ENCODE assay signal across 11 cellular contexts in the genomic region with DNA sequence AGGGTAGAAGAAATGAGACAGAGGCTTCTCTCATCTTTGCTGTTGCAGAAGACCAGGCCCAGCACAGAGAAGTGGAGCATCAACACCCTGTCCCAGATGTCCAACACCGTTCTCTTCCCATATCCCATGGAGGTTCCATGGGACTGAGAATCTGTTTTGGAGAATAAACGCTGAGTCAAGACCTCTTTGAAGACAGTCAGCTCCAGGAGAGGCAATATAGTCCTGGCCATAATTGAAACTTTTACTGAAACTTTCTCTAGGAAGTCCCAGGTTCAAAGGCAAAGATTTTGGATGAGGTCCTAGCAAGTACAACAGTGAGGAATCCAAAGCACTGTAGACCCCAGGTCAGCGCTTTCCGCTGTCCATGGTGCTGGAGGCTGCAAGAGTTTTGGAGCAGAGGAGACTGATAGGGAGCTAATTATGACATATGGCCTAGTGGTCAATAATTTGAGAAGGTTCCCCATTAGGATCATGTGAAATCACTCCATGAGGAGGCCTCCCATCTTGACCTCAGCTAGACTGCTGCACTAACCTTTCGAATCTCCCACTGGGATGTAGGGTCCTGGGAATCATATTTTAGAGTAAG. TPM values are rescaled to one million over a fixed set of nuclear protein-coding genes. Genes with fewer than 3 reads are reported as not detected.
DNase-seq lines count a peak whose midpoint lies in the region; ATAC-seq and TF ChIP-seq lines count a peak whose summit lies in the region.
"Had no signal": no experiment of that assay in that cellular context is flagged by ENCODE, and none has a peak within 500 bp of the region (broad histone marks: within the 10 kb centered on the region; RNA-seq: fewer than 3 reads in every experiment).

No MANE protein-coding gene starts in this region.

- H3K9ac ChIP-seq in mesenchymal stem cell (ENCODE audit: low read length) = no peak overlapping the region
- H3K9ac ChIP-seq: parathyroid adenoma had no signal

- H3K4ac ChIP-seq in mesenchymal stem cell (ENCODE audit: low read depth in 1 of 2, low read length in 2 of 2) = no peak overlapping the region

- H3K18ac ChIP-seq in mesenchymal stem cell (ENCODE audit: low read depth in 1 of 2, low read length in 2 of 2) = no peak overlapping the region

- H3K4me2 ChIP-seq in mesenchymal stem cell (ENCODE audit: low read length, poor library complexity, severe bottlenecking) = no peak overlapping the region

- H3K4me3 ChIP-seq in LNCaP clone FGC (ENCODE audit: low read depth, low read length) (no peak overlapping the region), mesenchymal stem cell (ENCODE audit: insufficient read depth in 1 of 2, low read depth in 1 of 2, low read length in 2 of 2) (no peak overlapping the region)

- peaks cover 44 to 75% of the 10 kb centered on the region in 2 experiments for H3K27me3 ChIP-seq in mesenchymal stem cell (ENCODE audit: control insufficient read depth in 1 of 2, insufficient read depth in 1 of 2, low read length in 2 of 2)

- H4K8ac ChIP-seq in mesenchymal stem cell (ENCODE audit: low read length) = no peak overlapping the region

- no peak overlapping the region for H3K27ac Mint-ChIP-seq in activated naive CD8-positive, alpha-beta T cell treated with anti-CD3 and anti-CD28 coated beads, Interleukin-2, amount 50 U/mL, for 24 hours

- no peaks in the 10 kb centered on the region for H3K9me3 Mint-ChIP-seq in activated naive CD8-positive, alpha-beta T cell treated with anti-CD3 and anti-CD28 coated beads, Interleukin-2, amount 50 U/mL, for 24 hours

- H2BK12ac ChIP-seq in mesenchymal stem cell (ENCODE audit: low read length in 2 of 2) = no peak overlapping the region

- H3K14ac ChIP-seq in mesenchymal stem cell (ENCODE audit: low read length in 2 of 2) = no peak overlapping the region

- no peaks in the 10 kb centered on the region for H3K36me3 ChIP-seq in mesenchymal stem cell (ENCODE audit: control insufficient read depth in 1 of 2, insufficient read depth in 2 of 2, low read depth in 1 of 2, low read length in 2 of 2)

- no peak overlapping the region for H2BK5ac ChIP-seq in mesenchymal stem cell (ENCODE audit: low read depth, low read length, poor library complexity, severe bottlenecking)

- no peak overlapping the region for H2AFZ ChIP-seq in mesenchymal stem cell (ENCODE audit: low read depth, low read length)
- H2AFZ ChIP-seq: parathyroid adenoma had no signal

- H3K36me3 Mint-ChIP-seq in activated naive CD8-positive, alpha-beta T cell treated with anti-CD3 and anti-CD28 coated beads, Interleukin-2, amount 50 U/mL, for 24 hours (ENCODE audit: low read depth) = no peaks in the 10 kb centered on the region

- H3K79me1 ChIP-seq in mesenchymal stem cell (replicated peaks; ENCODE audit: low read length, poor library complexity, severe bottlenecking) = no peaks in the 10 kb centered on the region

- no peak overlapping the region for H3K23ac ChIP-seq in mesenchymal stem cell (ENCODE audit: low read length in 2 of 2)

- peaks cover 7% of the 10 kb centered on the region for H3K4me1 ChIP-seq in mesenchymal stem cell (ENCODE audit: control insufficient read depth, insufficient read depth, low read depth, low read length)
- H3K4me1 ChIP-seq: parathyroid adenoma had no signal

- no peak overlapping the region for H2BK120ac ChIP-seq in mesenchymal stem cell (ENCODE audit: low read depth, low read length)

- peaks cover 53% of the 10 kb centered on the region for H3K27me3 Mint-ChIP-seq in activated naive CD8-positive, alpha-beta T cell treated with anti-CD3 and anti-CD28 coated beads, Interleukin-2, amount 50 U/mL, for 24 hours

- WGBS in mesenchymal stem cell = 17% methylated on average over 3 of the region's 5 CpGs

- no peak for ATAC-seq in activated naive CD8-positive, alpha-beta T cell treated with anti-CD3 and anti-CD28 coated beads, Interleukin-2, amount 50 U/mL, for 24 hours
- no peak for ATAC-seq in HG02571 (IDR thresholded peaks at IDR 0.05; ENCODE audit: unreplicated experiment)

- H3K27ac ChIP-seq in mesenchymal stem cell (ENCODE audit: low read length, poor library complexity, severe bottlenecking) = no peak overlapping the region
- H3K27ac ChIP-seq: parathyroid adenoma had no signal

- H3K4me1 Mint-ChIP-seq in activated naive CD8-positive, alpha-beta T cell treated with anti-CD3 and anti-CD28 coated beads, Interleukin-2, amount 50 U/mL, for 24 hours = peaks cover 6% of the 10 kb centered on the region

- no peak overlapping the region for H2AK5ac ChIP-seq in mesenchymal stem cell (ENCODE audit: low read length, severe bottlenecking)

- DNase-seq in DMS53 (lab: John Stamatoyannopoulos, UW) (peak; percentile 22), DMS53 treated with DMSO at 0.1 percent for 48 hours (lab: John Stamatoyannopoulos, UW; ENCODE audit: unreplicated experiment) (no peak), LNCaP clone FGC (ENCODE audit: low read depth) (peak; percentile 8), mesenchymal stem cell (peak; percentile 49), NCI-H128 (lab: John Stamatoyannopoulos, UW; ENCODE audit: unreplicated experiment) (no peak), NCI-H2107 treated with DMSO at 0.1 percent for 48 hours (lab: John Stamatoyannopoulos, UW; ENCODE audit: unreplicated experiment) (no peak)
- DNase-seq in activated naive CD8-positive, alpha-beta T cell treated with anti-CD3 and anti-CD28 coated beads, Interleukin-2, amount 50 U/mL, for 24 hours = peak; percentile 48
- DNase-seq: 8988T, NCI-H446 treated with DMSO at 0.1 percent for 48 hours had no signal

- H2BK15ac ChIP-seq in mesenchymal stem cell (ENCODE audit: low read depth, poor library complexity, severe bottlenecking) = no peak overlapping the region

- no peak overlapping the region for H4K91ac ChIP-seq in mesenchymal stem cell (ENCODE audit: low read length)

- no peak overlapping the region for H3K4me3 Mint-ChIP-seq in activated naive CD8-positive, alpha-beta T cell treated with anti-CD3 and anti-CD28 coated beads, Interleukin-2, amount 50 U/mL, for 24 hours

- TF ChIP-seq CTCF in LNCaP clone FGC (IDR thresholded peaks at IDR 0.05; ENCODE audit: control insufficient read depth, extremely low read depth, insufficient read depth) = no peak

- H3K9me3 ChIP-seq in mesenchymal stem cell (ENCODE audit: control insufficient read depth, low read length) = no peaks in the 10 kb centered on the region

RNA-seq across cellular contexts. Expression of gene OSBPL7, which starts 36.0 kb away (rescaled TPM):
- 6.5 TPM for polyA plus RNA-seq in mesenchymal stem cell (2013, experiment 1 of 2)
- polyA plus RNA-seq in mesenchymal stem cell (2013, experiment 2 of 2) = 5.9 TPM

RNA-seq across cellular contexts. Expression of gene MRPL10, which starts 45.7 kb away (rescaled TPM):
- polyA plus RNA-seq in mesenchymal stem cell (2013, experiment 1 of 2) = 46.1 TPM
- polyA plus RNA-seq in mesenchymal stem cell (2013, experiment 2 of 2) = 47.7 TPM

RNA-seq across cellular contexts. Expression of gene LRRC46, which starts 45.8 kb away (rescaled TPM):
- 0.30 TPM for polyA plus RNA-seq in mesenchymal stem cell (2013, experiment 1 of 2)
- polyA plus RNA-seq in mesenchymal stem cell (2013, experiment 2 of 2) = 0.36 TPM

RNA-seq across cellular contexts. Expression of gene TBX21, which starts 52.6 kb away (rescaled TPM):
- not detected for polyA plus RNA-seq in mesenchymal stem cell (2013, experiment 1 of 2)
- polyA plus RNA-seq in mesenchymal stem cell (2013, experiment 2 of 2) = not detected

RNA-seq across cellular contexts. Expression of gene SCRN2, which starts 55.4 kb away (rescaled TPM):
- 20.3 TPM for polyA plus RNA-seq in mesenchymal stem cell (2013, experiment 1 of 2)
- polyA plus RNA-seq in mesenchymal stem cell (2013, experiment 2 of 2) = 18.3 TPM

Comparison
In these comparisons a context has a peak if more than half of its experiments do, and no peak if none do; other contexts are left out.
1. DNase-seq: peak in DMS53 (single experiment), LNCaP clone FGC (single experiment), activated naive CD8-positive, alpha-beta T cell treated with anti-CD3 and anti-CD28 coated beads, Interleukin-2, amount 50 U/mL, for 24 hours (single experiment) and mesenchymal stem cell (single experiment); none in DMS53 treated with DMSO at 0.1 percent for 48 hours (single experiment), NCI-H128 (single experiment) and NCI-H2107 treated with DMSO at 0.1 percent for 48 hours (single experiment).